Comparison of ENCODE assay signal across 1 cellular context in genomic region chr10:63987212-63987611, GRCh38.
TF ChIP-seq lines count a peak whose summit lies in the region.

No MANE protein-coding gene starts in this region.

TF ChIP-seq in HepG2, 621 proteins besides CTCF, POLR2A, EP300 and RAD21 (continued from another document):
- no peak for TF ChIP-seq SNRNP70 (IDR thresholded peaks at IDR 0.05; ENCODE audit: low read depth, low read length)
- TF ChIP-seq ZNF761 (CRISPR knock-in tag; conservative IDR thresholded peaks at IDR 0.05): no peak
- no peak for TF ChIP-seq AHDC1 (CRISPR knock-in tag; IDR thresholded peaks at IDR 0.05; ENCODE audit: borderline replicate concordance)
